ENCODE assay signal across 8 cellular contexts in the genomic region with DNA sequence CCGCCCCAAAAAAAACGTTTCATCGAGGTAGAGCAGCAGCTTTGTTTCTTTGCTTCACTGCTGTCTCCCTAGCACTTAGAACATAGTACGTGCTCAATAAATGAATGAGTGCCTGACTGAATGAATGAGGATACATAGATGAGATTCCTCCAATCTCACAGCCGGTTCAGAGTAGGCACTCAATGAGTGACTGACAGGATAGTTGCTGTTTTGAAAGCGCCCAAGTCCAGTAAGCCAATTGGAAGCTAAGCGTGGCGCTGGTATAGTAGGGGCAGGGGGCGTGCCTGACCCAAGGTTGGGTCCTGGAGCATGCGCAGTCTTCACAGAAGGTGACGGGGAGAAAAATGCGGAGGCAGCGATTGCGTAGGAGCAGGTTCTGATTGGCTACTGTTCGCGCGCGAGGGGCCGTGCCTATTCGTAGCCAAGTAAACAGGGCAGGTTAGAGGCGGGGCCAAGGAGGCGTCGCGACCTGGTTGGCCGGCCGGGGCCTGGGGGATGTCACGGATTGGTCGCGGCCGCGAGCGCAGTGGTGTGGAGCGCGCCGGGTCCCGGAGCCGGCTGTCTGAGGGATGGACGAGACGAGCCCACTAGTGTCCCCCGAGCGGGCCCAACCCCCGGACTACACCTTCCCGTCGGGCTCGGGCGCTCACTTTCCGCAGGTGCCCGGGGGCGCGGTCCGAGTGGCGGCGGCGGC. TPM values are rescaled to one million over a fixed set of nuclear protein-coding genes. Genes with fewer than 3 reads are reported as not detected.
DNase-seq lines count a peak whose midpoint lies in the region; ATAC-seq and TF ChIP-seq lines count a peak whose summit lies in the region.

A gene (plus strand): TSS at position 498 of the 694 bp plus-strand sequence. CDS start 72 bp downstream, at position 570.

- H3K9me3 Mint-ChIP-seq in WTC11 = no peaks in the 10 kb centered on the region
- no peaks in the 10 kb centered on the region for H3K9me3 Mint-ChIP-seq in immature natural killer cell

- H3K36me3 Mint-ChIP-seq in WTC11 (peaks cover 24% of the 10 kb centered on the region), immature natural killer cell (peaks cover 0 to 16% (median 9%) of the 10 kb centered on the region in 3 donors)

- H3K27ac Mint-ChIP-seq in WTC11 (peak within 1 kb of the TSS; percentile 99), immature natural killer cell (peak within 1 kb of the TSS; percentile 87 to 97 (median 96))

- H3K27ac ChIP-seq in caudate nucleus (ENCODE audit: low read depth, low read length) = peak within 1 kb of the TSS; percentile 44

- DNase-seq in AG09319 (ENCODE audit: extremely low read depth, low read depth) (peak; percentile 98), NCI-H345 (lab: John Stamatoyannopoulos, UW) (peak; percentile 98), WTC11 (ENCODE audit: low spot score) (peak; percentile 100), caudate nucleus (lab: John Stamatoyannopoulos, UW) (peak; percentile 84 to 100 (median 98)), immature natural killer cell (peak; percentile 99), smooth muscle cell of the brain vasculature (ENCODE audit: low read depth, low spot score) (peak; percentile 98)

- CTCF ChIA-PET in WTC11 (lab: Charles Lee) = interaction anchor here (0.5 to 1.6 kb wide), 9 partner anchors 9 to 239 kb away, joined by 3 to 5 read pairs (median 3); a partner anchor contains a TSS

- TF ChIP-seq CTCF in AG09319 (IDR thresholded peaks at IDR 0.05; ENCODE audit: low read depth, low read length) (no peak), WTC11 (IDR thresholded peaks at IDR 0.05) (no peak)

- POLR2A ChIA-PET in WTC11 (lab: Charles Lee) = interaction anchor here (0.5 to 1.3 kb wide), 5 partner anchors 47 to 184 kb away, joined by 3 to 5 read pairs (median 3); a partner anchor contains a TSS

- H3K27me3 Mint-ChIP-seq in WTC11 (ENCODE audit: low read depth) = no peaks in the 10 kb centered on the region
- H3K27me3 Mint-ChIP-seq in immature natural killer cell (ENCODE audit: low read depth in 3 of 3) = peaks cover 4 to 6% (median 5%) of the 10 kb centered on the region in 3 donors

- H3K4me1 Mint-ChIP-seq in WTC11 (peaks cover 27% of the 10 kb centered on the region), immature natural killer cell (peaks cover 28 to 32% of the 10 kb centered on the region in 2 donors)

- peak within 1 kb of the TSS; percentile 94 for H3K4me3 Mint-ChIP-seq in WTC11
- H3K4me3 Mint-ChIP-seq in immature natural killer cell = peak within 1 kb of the TSS; percentile 97 to 99 (median 99)

- ATAC-seq in GM19025 (IDR thresholded peaks at IDR 0.05; ENCODE audit: low read depth, unreplicated experiment) = peak; percentile 98
- peak; percentile 98 for ATAC-seq in HG03280 (IDR thresholded peaks at IDR 0.05; ENCODE audit: unreplicated experiment)
- peak; percentile 98 for ATAC-seq in WTC11

TF ChIP-seq in WTC11, 78 proteins besides CTCF, POLR2A, EP300 and RAD21 (continues in another document):
- TF ChIP-seq JUN (CRISPR knock-in tag; IDR thresholded peaks at IDR 0.05) (no peak), ZNF671 (CRISPR knock-in tag; IDR thresholded peaks at IDR 0.05) (no peak), NFYB (CRISPR knock-in tag; conservative IDR thresholded peaks at IDR 0.05; ENCODE audit: low read depth) (peak; percentile 84), SMAD3 (CRISPR knock-in tag; IDR thresholded peaks at IDR 0.05; ENCODE audit: borderline replicate concordance) (no peak), MXD4 (CRISPR knock-in tag; IDR thresholded peaks at IDR 0.05; ENCODE audit: borderline replicate concordance) (no peak), SP1 (CRISPR knock-in tag; conservative IDR thresholded peaks at IDR 0.05) (peak; percentile 75), ZNF232 (CRISPR knock-in tag; IDR thresholded peaks at IDR 0.05) (no peak), NR2C2 (CRISPR knock-in tag; IDR thresholded peaks at IDR 0.05) (no peak), ETV6 (CRISPR knock-in tag; IDR thresholded peaks at IDR 0.05) (peak; percentile 51; the same call in 1 of the 2 replicates), ELF4 (CRISPR knock-in tag; IDR thresholded peaks at IDR 0.05; ENCODE audit: low read depth) (no peak), ZNF317 (CRISPR knock-in tag; IDR thresholded peaks at IDR 0.05; ENCODE audit: borderline replicate concordance, low read depth) (no peak)
- TF ChIP-seq, protein P1, sequence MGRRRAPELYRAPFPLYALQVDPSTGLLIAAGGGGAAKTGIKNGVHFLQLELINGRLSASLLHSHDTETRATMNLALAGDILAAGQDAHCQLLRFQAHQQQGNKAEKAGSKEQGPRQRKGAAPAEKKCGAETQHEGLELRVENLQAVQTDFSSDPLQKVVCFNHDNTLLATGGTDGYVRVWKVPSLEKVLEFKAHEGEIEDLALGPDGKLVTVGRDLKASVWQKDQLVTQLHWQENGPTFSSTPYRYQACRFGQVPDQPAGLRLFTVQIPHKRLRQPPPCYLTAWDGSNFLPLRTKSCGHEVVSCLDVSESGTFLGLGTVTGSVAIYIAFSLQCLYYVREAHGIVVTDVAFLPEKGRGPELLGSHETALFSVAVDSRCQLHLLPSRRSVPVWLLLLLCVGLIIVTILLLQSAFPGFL (CRISPR knock-in tag; IDR thresholded peaks at IDR 0.05; ENCODE audit: borderline replicate concordance) = no peak
- TF ChIP-seq, protein P2, sequence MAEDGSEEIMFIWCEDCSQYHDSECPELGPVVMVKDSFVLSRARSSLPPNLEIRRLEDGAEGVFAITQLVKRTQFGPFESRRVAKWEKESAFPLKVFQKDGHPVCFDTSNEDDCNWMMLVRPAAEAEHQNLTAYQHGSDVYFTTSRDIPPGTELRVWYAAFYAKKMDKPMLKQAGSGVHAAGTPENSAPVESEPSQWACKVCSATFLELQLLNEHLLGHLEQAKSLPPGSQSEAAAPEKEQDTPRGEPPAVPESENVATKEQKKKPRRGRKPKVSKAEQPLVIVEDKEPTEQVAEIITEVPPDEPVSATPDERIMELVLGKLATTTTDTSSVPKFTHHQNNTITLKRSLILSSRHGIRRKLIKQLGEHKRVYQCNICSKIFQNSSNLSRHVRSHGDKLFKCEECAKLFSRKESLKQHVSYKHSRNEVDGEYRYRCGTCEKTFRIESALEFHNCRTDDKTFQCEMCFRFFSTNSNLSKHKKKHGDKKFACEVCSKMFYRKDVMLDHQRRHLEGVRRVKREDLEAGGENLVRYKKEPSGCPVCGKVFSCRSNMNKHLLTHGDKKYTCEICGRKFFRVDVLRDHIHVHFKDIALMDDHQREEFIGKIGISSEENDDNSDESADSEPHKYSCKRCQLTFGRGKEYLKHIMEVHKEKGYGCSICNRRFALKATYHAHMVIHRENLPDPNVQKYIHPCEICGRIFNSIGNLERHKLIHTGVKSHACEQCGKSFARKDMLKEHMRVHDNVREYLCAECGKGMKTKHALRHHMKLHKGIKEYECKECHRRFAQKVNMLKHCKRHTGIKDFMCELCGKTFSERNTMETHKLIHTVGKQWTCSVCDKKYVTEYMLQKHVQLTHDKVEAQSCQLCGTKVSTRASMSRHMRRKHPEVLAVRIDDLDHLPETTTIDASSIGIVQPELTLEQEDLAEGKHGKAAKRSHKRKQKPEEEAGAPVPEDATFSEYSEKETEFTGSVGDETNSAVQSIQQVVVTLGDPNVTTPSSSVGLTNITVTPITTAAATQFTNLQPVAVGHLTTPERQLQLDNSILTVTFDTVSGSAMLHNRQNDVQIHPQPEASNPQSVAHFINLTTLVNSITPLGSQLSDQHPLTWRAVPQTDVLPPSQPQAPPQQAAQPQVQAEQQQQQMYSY (CRISPR knock-in tag; IDR thresholded peaks at IDR 0.05) = no peak
- TF ChIP-seq, protein P3, sequence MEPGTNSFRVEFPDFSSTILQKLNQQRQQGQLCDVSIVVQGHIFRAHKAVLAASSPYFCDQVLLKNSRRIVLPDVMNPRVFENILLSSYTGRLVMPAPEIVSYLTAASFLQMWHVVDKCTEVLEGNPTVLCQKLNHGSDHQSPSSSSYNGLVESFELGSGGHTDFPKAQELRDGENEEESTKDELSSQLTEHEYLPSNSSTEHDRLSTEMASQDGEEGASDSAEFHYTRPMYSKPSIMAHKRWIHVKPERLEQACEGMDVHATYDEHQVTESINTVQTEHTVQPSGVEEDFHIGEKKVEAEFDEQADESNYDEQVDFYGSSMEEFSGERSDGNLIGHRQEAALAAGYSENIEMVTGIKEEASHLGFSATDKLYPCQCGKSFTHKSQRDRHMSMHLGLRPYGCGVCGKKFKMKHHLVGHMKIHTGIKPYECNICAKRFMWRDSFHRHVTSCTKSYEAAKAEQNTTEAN (CRISPR knock-in tag; IDR thresholded peaks at IDR 0.05) = no peak
- TF ChIP-seq, protein P4, sequence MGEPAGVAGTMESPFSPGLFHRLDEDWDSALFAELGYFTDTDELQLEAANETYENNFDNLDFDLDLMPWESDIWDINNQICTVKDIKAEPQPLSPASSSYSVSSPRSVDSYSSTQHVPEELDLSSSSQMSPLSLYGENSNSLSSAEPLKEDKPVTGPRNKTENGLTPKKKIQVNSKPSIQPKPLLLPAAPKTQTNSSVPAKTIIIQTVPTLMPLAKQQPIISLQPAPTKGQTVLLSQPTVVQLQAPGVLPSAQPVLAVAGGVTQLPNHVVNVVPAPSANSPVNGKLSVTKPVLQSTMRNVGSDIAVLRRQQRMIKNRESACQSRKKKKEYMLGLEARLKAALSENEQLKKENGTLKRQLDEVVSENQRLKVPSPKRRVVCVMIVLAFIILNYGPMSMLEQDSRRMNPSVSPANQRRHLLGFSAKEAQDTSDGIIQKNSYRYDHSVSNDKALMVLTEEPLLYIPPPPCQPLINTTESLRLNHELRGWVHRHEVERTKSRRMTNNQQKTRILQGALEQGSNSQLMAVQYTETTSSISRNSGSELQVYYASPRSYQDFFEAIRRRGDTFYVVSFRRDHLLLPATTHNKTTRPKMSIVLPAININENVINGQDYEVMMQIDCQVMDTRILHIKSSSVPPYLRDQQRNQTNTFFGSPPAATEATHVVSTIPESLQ (CRISPR knock-in tag; IDR thresholded peaks at IDR 0.05) = no peak

RNA-seq across cellular contexts. Expression of the gene that starts here (rescaled TPM):
- 18.6 to 19.6 TPM (median 19.5 TPM) in 3 replicates for total RNA-seq in WTC11 (2021)
- polyA plus RNA-seq in immature natural killer cell = 10 to 100 TPM; 12.6 to 19.6 (median 17.6) TPM

Comparison
In these comparisons a context has a peak if more than half of its experiments do, and no peak if none do; other contexts are left out.
1. Peak in every context shown above with its lines: DNase-seq, ATAC-seq and H3K27ac ChIP-seq.